Comparison of ENCODE assay signal across 8 cellular contexts in the genomic region with DNA sequence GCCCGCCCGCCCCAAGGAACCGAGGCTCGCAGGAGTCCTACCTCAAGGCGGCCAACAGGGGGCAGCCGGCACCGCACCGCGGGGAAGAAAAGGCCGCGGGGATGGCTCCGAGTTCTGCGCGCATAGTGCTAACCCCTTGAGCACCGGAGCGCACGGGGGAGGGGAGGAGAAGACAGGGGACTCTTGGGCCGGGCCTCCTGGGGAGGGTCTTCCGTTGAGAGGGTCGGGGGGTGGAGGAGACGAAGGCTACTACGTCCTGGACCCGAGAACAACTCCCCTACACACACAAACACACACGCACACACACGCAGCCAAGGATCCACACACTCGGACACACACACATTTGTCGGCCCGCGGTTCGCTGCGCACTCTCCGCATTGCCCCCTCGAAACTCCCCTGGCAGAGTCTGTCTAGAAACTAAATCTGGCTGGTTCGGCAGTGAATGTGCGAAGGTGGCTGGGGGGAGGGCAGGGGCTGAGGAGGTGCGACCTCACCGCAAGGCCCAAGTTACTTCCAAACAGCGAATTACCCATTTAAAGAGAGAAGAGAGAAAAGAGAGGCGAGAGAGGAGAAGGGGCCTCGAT. TPM values are rescaled to one million over a fixed set of nuclear protein-coding genes. Genes with fewer than 3 reads are reported as not detected.
DNase-seq lines count a peak whose midpoint lies in the region; ATAC-seq and TF ChIP-seq lines count a peak whose summit lies in the region.

No MANE protein-coding gene starts in this region.

- TF ChIP-seq CTCF in endothelial cell (IDR thresholded peaks at IDR 0.05; ENCODE audit: unreplicated experiment) (peak; percentile 94), stomach (IDR thresholded peaks at IDR 0.05) (peak in 3 of 7 experiments; percentile 88 to 90 (median 90))

- peak overlapping the region; percentile 98 to 100 for H3K18ac ChIP-seq in mesenchymal stem cell (ENCODE audit: low read depth in 1 of 2, low read length in 2 of 2)

- peak overlapping the region; percentile 85 to 98 for H3K4ac ChIP-seq in mesenchymal stem cell (ENCODE audit: low read depth in 1 of 2, low read length in 2 of 2)

- no peak overlapping the region for H3K27ac Mint-ChIP-seq in endothelial cell (ENCODE audit: unreplicated experiment)

- no peaks in the 10 kb centered on the region for H3K36me3 ChIP-seq in mesenchymal stem cell (ENCODE audit: control insufficient read depth in 1 of 2, insufficient read depth in 2 of 2, low read depth in 1 of 2, low read length in 2 of 2)
- H3K36me3 ChIP-seq in stomach = no peaks in the 10 kb centered on the region

- no peak overlapping the region for H3K23ac ChIP-seq in mesenchymal stem cell (ENCODE audit: low read length in 2 of 2)

- H3K36me3 Mint-ChIP-seq in endothelial cell (ENCODE audit: low read depth, unreplicated experiment) = peaks cover 9% of the 10 kb centered on the region

- H4K8ac ChIP-seq in mesenchymal stem cell (ENCODE audit: low read length) = peak overlapping the region; percentile 86

- DNase-seq in Daoy (ENCODE audit: low read depth) (peak; percentile 88), SKM-1 treated with dmso at 0.1 percent for 144 hours (lab: John Stamatoyannopoulos, UW; ENCODE audit: unreplicated experiment) (peak; percentile 60), endothelial cell (ENCODE audit: low spot score) (peak; percentile 90), mesenchymal stem cell (peak; percentile 92), stomach (peak; percentile 77)
- DNase-seq in Jurkat, Clone E6-1 (ENCODE audit: low read depth, low spot score) = peak; percentile 31

- H3K27me3 ChIP-seq in mesenchymal stem cell (ENCODE audit: control insufficient read depth in 1 of 2, insufficient read depth in 1 of 2, low read length in 2 of 2) (peaks cover 0 to 21% of the 10 kb centered on the region in 2 experiments), stomach (peaks cover 0 to 100% (median 83%) of the 10 kb centered on the region in 3 donors)

- peak overlapping the region; percentile 96 for H3K4me2 ChIP-seq in mesenchymal stem cell (ENCODE audit: low read length, poor library complexity, severe bottlenecking)

- H3K4me1 Mint-ChIP-seq in endothelial cell (ENCODE audit: unreplicated experiment) = peaks cover 52% of the 10 kb centered on the region

- peak overlapping the region; percentile 87 for H3K9ac ChIP-seq in mesenchymal stem cell (ENCODE audit: low read length)

- peak overlapping the region; percentile 62 to 97 for H3K14ac ChIP-seq in mesenchymal stem cell (ENCODE audit: low read length in 2 of 2)

- H2BK12ac ChIP-seq in mesenchymal stem cell (ENCODE audit: low read length in 2 of 2) = peak overlapping the region; percentile 86 to 90

- H2BK15ac ChIP-seq in mesenchymal stem cell (ENCODE audit: low read depth, poor library complexity, severe bottlenecking) = peak overlapping the region; percentile 88

- peak overlapping the region; percentile 8 for H2BK5ac ChIP-seq in mesenchymal stem cell (ENCODE audit: low read depth, low read length, poor library complexity, severe bottlenecking)

- peaks cover 22% of the 10 kb centered on the region for H3K27me3 Mint-ChIP-seq in endothelial cell (ENCODE audit: unreplicated experiment)

- WGBS in mesenchymal stem cell = under 1% methylated on average over 27 of the region's 40 CpGs
- 2 to 8% (median 4%) methylated on average over 16 to 40 of the region's 40 CpGs for WGBS in stomach, 5 donors

- peak overlapping the region; percentile 53 for H2AFZ ChIP-seq in mesenchymal stem cell (ENCODE audit: low read depth, low read length)

- TF ChIP-seq EP300 in stomach (IDR thresholded peaks at IDR 0.05) = no peak

- H3K27ac ChIP-seq in mesenchymal stem cell (ENCODE audit: low read length, poor library complexity, severe bottlenecking) = peak overlapping the region; percentile 94
- H3K27ac ChIP-seq in stomach = peak overlapping the region; percentile 57 to 83 (median 76)

- no peaks in the 10 kb centered on the region for H3K9me3 ChIP-seq in mesenchymal stem cell (ENCODE audit: control insufficient read depth, low read length)
- H3K9me3 ChIP-seq in stomach = no peaks in the 10 kb centered on the region

- H2BK120ac ChIP-seq in mesenchymal stem cell (ENCODE audit: low read depth, low read length) = peak overlapping the region; percentile 96

- H3K9me3 Mint-ChIP-seq in endothelial cell (ENCODE audit: unreplicated experiment) = no peaks in the 10 kb centered on the region

- no peak overlapping the region for H3K4me3 ChIP-seq in Jurkat, Clone E6-1 (ENCODE audit: low read length)
- peak overlapping the region; percentile 76 to 94 for H3K4me3 ChIP-seq in mesenchymal stem cell (ENCODE audit: insufficient read depth in 1 of 2, low read depth in 1 of 2, low read length in 2 of 2)
- peak overlapping the region; percentile 73 to 94 (median 78) for H3K4me3 ChIP-seq in stomach

- H4K91ac ChIP-seq in mesenchymal stem cell (ENCODE audit: low read length) = peak overlapping the region; percentile 97

- H3K79me1 ChIP-seq in mesenchymal stem cell (replicated peaks; ENCODE audit: low read length, poor library complexity, severe bottlenecking) = peaks cover 4% of the 10 kb centered on the region

- peak overlapping the region; percentile 1 for H2AK5ac ChIP-seq in mesenchymal stem cell (ENCODE audit: low read length, severe bottlenecking)

- TF ChIP-seq POLR2A in stomach (IDR thresholded peaks at IDR 0.05) = no peak

- H3K4me1 ChIP-seq in mesenchymal stem cell (ENCODE audit: control insufficient read depth, insufficient read depth, low read depth, low read length) (peaks cover 33% of the 10 kb centered on the region), stomach (peaks cover 46 to 82% (median 79%) of the 10 kb centered on the region in 4 donors)

- H3K4me3 Mint-ChIP-seq in endothelial cell (ENCODE audit: unreplicated experiment) = peak overlapping the region; percentile 90

- intact Hi-C loops in stomach (cut with DNase I; ENCODE audit: low total_unique reads) = loop anchor here (10.0 kb wide), 2 partner anchors 260 to 770 kb away; no protein-coding TSS in a partner anchor

- ATAC-seq in GM21515 (IDR thresholded peaks at IDR 0.05; ENCODE audit: unreplicated experiment) = peak; percentile 68
- ATAC-seq in HG03457 (IDR thresholded peaks at IDR 0.05; ENCODE audit: unreplicated experiment) = no peak

RNA-seq across cellular contexts. Expression of gene WNT5A, which starts 1.8 kb away (rescaled TPM):
- 108 and 109 TPM in 2 replicates for total RNA-seq in Daoy (2014; rRNA removed; shearing (Covaris generic))
- 1.2 TPM for polyA plus RNA-seq in Jurkat, Clone E6-1 (2012; ENCODE audit: insufficient read depth, insufficient read length)
- total RNA-seq in endothelial cell (ENCODE audit: unreplicated experiment) (9.7 TPM), stomach (10 to 100 TPM in 3 of 5 donors, 1 to 10 TPM in 2; 4.1 to 44.2 (median 10.9) TPM)
- polyA plus RNA-seq in mesenchymal stem cell (2013, experiment 1 of 2) = 239 TPM
- 239 TPM for polyA plus RNA-seq in mesenchymal stem cell (2013, experiment 2 of 2)
- polyA plus RNA-seq in stomach = 1 to 10 TPM; 1.2 to 4.5 (median 1.4) TPM

Comparison
In these comparisons a context has a peak if more than half of its experiments do, and no peak if none do; other contexts are left out.
1. DNase-seq: peak in every context shown above with its lines; median percentile 92 in mesenchymal stem cell; 90 in endothelial cell; 88 in Daoy; 77 in stomach; 60 in SKM-1 treated with dmso at 0.1 percent for 144 hours; 31 in Jurkat, Clone E6-1.